ENCODE assay signal across 26 cellular contexts in genomic region chr7:12692035-12692434, GRCh38.
"Had no signal": no experiment of that assay in that cellular context is flagged by ENCODE, and none has a peak within 500 bp of the region (broad histone marks: within the 10 kb centered on the region; RNA-seq: fewer than 3 reads in every experiment).

No MANE protein-coding gene starts in this region.

- H3K27ac ChIP-seq: brain microvascular endothelial cell, RWPE1, SJCRH30, WERI-Rb-1 had no signal

- H3K9me3 ChIP-seq: Peyer's patch, SJCRH30, SK-N-SH had no signal

- H3K4me3 Mint-ChIP-seq: activated CD4-positive, alpha-beta memory T cell treated with anti-CD3 and anti-CD28 coated beads, Interleukin-2, amount 10 ng/mL, durations not matched to agents 7 days and 5 days; activated CD4-positive, alpha-beta T cell treated with anti-CD3 and anti-CD28 coated beads for 36 hours; activated naive CD4-positive, alpha-beta T cell treated with anti-CD3 and anti-CD28 coated beads for 36 hours; activated naive CD8-positive, alpha-beta T cell; activated T-helper 17 cell treated with anti-CD3 and anti-CD28 coated beads, Interleukin-2, amount 50 U/mL, for 72 hours had no signal

- H3K9me3 Mint-ChIP-seq: activated naive CD4-positive, alpha-beta T cell treated with anti-CD3 and anti-CD28 coated beads for 36 hours; activated T-helper 17 cell treated with anti-CD3 and anti-CD28 coated beads, Interleukin-2, amount 50 U/mL, for 72 hours had no signal

- DNase-seq: activated CD4-positive, alpha-beta memory T cell treated with anti-CD3 and anti-CD28 coated beads, Interleukin-2, amount 10 ng/mL, durations not matched to agents 7 days and 5 days; activated CD4-positive, alpha-beta T cell treated with anti-CD3 and anti-CD28 coated beads for 36 hours; activated CD4-positive, alpha-beta T cell treated with anti-CD3 and anti-CD28 coated beads, Interleukin-2, amount 50 U/mL, for 1 hour; activated gamma-delta T cell; activated naive CD4-positive, alpha-beta T cell treated with anti-CD3 and anti-CD28 coated beads for 36 hours; activated T-cell treated with anti-CD3 and anti-CD28 coated beads for 4 hours; activated T-cell treated with anti-CD3 and anti-CD28 coated beads, Interleukin-2, amount 50 U/mL, for 48 hours; amygdala; brain microvascular endothelial cell; MM.1S; NCI-H1105; NCI-H1436; NCI-H1694 treated with DMSO at 0.1 percent for 48 hours; NCI-H2029 treated with DMSO at 0.1 percent for 48 hours; NCI-H510A treated with DMSO at 0.1 percent for 48 hours; NCI-H69; NK-92 treated with Interleukin-12 subunit alpha and Interleukin-12 subunit beta, amount 100 ng/mL, for 24 hours; Peyer's patch; Right ventricle myocardium superior; SJCRH30; SK-N-SH; T-helper 1 cell; WERI-Rb-1 had no signal

- H3K27ac Mint-ChIP-seq: activated CD4-positive, alpha-beta memory T cell treated with anti-CD3 and anti-CD28 coated beads, Interleukin-2, amount 10 ng/mL, durations not matched to agents 7 days and 5 days; activated CD4-positive, alpha-beta T cell treated with anti-CD3 and anti-CD28 coated beads for 36 hours; activated naive CD4-positive, alpha-beta T cell treated with anti-CD3 and anti-CD28 coated beads for 36 hours; activated naive CD8-positive, alpha-beta T cell; activated T-helper 17 cell treated with anti-CD3 and anti-CD28 coated beads, Interleukin-2, amount 50 U/mL, for 72 hours had no signal

- H3K27me3 ChIP-seq: brain microvascular endothelial cell, Peyer's patch, SJCRH30 had no signal

- H3K27me3 Mint-ChIP-seq: activated CD4-positive, alpha-beta memory T cell treated with anti-CD3 and anti-CD28 coated beads, Interleukin-2, amount 10 ng/mL, durations not matched to agents 7 days and 5 days; activated CD4-positive, alpha-beta T cell treated with anti-CD3 and anti-CD28 coated beads for 36 hours; activated naive CD8-positive, alpha-beta T cell; activated T-helper 17 cell treated with anti-CD3 and anti-CD28 coated beads, Interleukin-2, amount 50 U/mL, for 72 hours had no signal

- H3K36me3 Mint-ChIP-seq: activated naive CD8-positive, alpha-beta T cell had no signal

- ATAC-seq: activated CD4-positive, alpha-beta T cell treated with anti-CD3 and anti-CD28 coated beads for 36 hours; activated T-helper 17 cell treated with anti-CD3 and anti-CD28 coated beads, Interleukin-2, amount 50 U/mL, for 72 hours had no signal

- H3K4me1 ChIP-seq: Peyer's patch had no signal

- H3K4me3 ChIP-seq: SJCRH30 had no signal

- H3K4me2 ChIP-seq: SK-N-SH had no signal

- H3K36me3 ChIP-seq: brain microvascular endothelial cell, Peyer's patch, SJCRH30 had no signal

- H3K9ac ChIP-seq: SK-N-SH had no signal
